ENCODE assay signal across 23 cellular contexts in genomic region chr13:113402471-113403254, GRCh38. TPM values are rescaled to one million over a fixed set of nuclear protein-coding genes. Genes with fewer than 3 reads are reported as not detected.
DNase-seq lines count a peak whose midpoint lies in the region; ATAC-seq, FAIRE-seq and TF ChIP-seq lines count a peak whose summit lies in the region.
"Had no signal": no experiment of that assay in that cellular context is flagged by ENCODE, and none has a peak within 500 bp of the region (broad histone marks: within the 10 kb centered on the region; RNA-seq: fewer than 3 reads in every experiment).

No MANE protein-coding gene starts in this region.

- H3K23me2 ChIP-seq in H1 (ENCODE audit: low read depth, low read length), result no peaks in the 10 kb centered on the region

- H2BK5ac ChIP-seq in H1 (ENCODE audit: low read depth, low read length), result no peak overlapping the region

- POLR2A ChIA-PET in H1 (lab: Charles Lee; ENCODE audit: partially characterized antibody), result interaction anchor here (0.9 to 1.7 kb wide), 4 partner anchors 10 to 70 kb away, joined by 3 to 7 read pairs (median 3); no protein-coding TSS in a partner anchor
- POLR2A ChIA-PET in CD8-positive, alpha-beta T cell (lab: Charles Lee), result no interaction called here

- FAIRE-seq in H1 (lab: Jason Lieb, UNC), result no peak
- FAIRE-seq: bronchial epithelial cell, K562 had no signal

- H3K27me3 ChIP-seq in cardiac muscle cell (no peaks in the 10 kb centered on the region), H1 (replicated peaks in 1 of 4; ENCODE audit: control insufficient read depth in 3 of 4, extremely low read depth in 1 of 4, insufficient read depth in 3 of 4, low read length in 3 of 4) (no peaks in the 10 kb centered on the region)
- no peaks in the 10 kb centered on the region for H3K27me3 ChIP-seq in CD8-positive, alpha-beta T cell (ENCODE audit: insufficient read depth, low read length)
- H3K27me3 ChIP-seq: MG63 had no signal

- H3K56ac ChIP-seq in H1 (replicated peaks; ENCODE audit: insufficient read length, low read depth, low read length), result no peak overlapping the region

- no peaks in the 10 kb centered on the region for H3K36me3 ChIP-seq in cardiac muscle cell
- H3K36me3 ChIP-seq in H1 (ENCODE audit: control insufficient read depth in 2 of 4, insufficient read depth in 4 of 4, low read length in 3 of 4), result no peaks in the 10 kb centered on the region
- H3K36me3 ChIP-seq in CD8-positive, alpha-beta T cell (ENCODE audit: insufficient read depth, low read length), result no peaks in the 10 kb centered on the region
- H3K36me3 ChIP-seq: MG63 had no signal

- H3K4me1 Mint-ChIP-seq in CD8-positive, alpha-beta T cell (ENCODE audit: low read depth), result no peaks in the 10 kb centered on the region
- H3K4me1 Mint-ChIP-seq: immature natural killer cell had no signal

- H2AK5ac ChIP-seq in H1 (ENCODE audit: low read depth, low read length), result no peak overlapping the region

- intact Hi-C loops in Right ventricle myocardium inferior (cut with DNase I), result no loop called here
- intact Hi-C loops in CD8-positive, alpha-beta T cell (cut with DNase I, micrococcal nuclease), result no loop called here

- no peak overlapping the region for H3K27ac Mint-ChIP-seq in CD8-positive, alpha-beta T cell
- H3K27ac Mint-ChIP-seq: activated B cell treated with CpG ODN at 0.5 μM for 24 hours; activated CD8-positive, alpha-beta T cell treated with anti-CD3 and anti-CD28 coated beads for 36 hours; dendritic cell treated with granulocyte-macrophage colony-stimulating factor and Interleukin-4, amounts not matched to agents 40 ng/mL and 50 ng/mL, for 4 days; immature natural killer cell had no signal

- ATAC-seq in Right ventricle myocardium inferior, result no peak
- no peak for ATAC-seq in HG03354 (IDR thresholded peaks at IDR 0.05; ENCODE audit: poor library complexity, severe bottlenecking, unreplicated experiment)
- ATAC-seq in HG03342 (IDR thresholded peaks at IDR 0.05; ENCODE audit: unreplicated experiment), result no peak
- ATAC-seq in CD8-positive, alpha-beta T cell, result no peak
- ATAC-seq: activated CD8-positive, alpha-beta T cell treated with anti-CD3 and anti-CD28 coated beads for 36 hours; K562 had no signal

- no peaks in the 10 kb centered on the region for H3K79me1 ChIP-seq in H1 (ENCODE audit: low read depth, low read length)

- H3K79me2 ChIP-seq in H1 (ENCODE audit: control insufficient read depth in 1 of 2, insufficient read depth in 2 of 2, low read length in 2 of 2), result no peaks in the 10 kb centered on the region

- TF ChIP-seq CTCF in cardiac muscle cell (IDR thresholded peaks at IDR 0.05; ENCODE audit: low read depth, low read length) (no peak), H1 (IDR thresholded peaks at IDR 0.05; ENCODE audit: control extremely low read depth in 1 of 3, insufficient read depth in 1 of 3, low read depth in 1 of 3, low read length in 3 of 3) (peak in 1 of 3 experiments; percentile 13; a peak in 1 of 4 replicates)
- no peak for TF ChIP-seq CTCF in CD8-positive, alpha-beta T cell (IDR thresholded peaks at IDR 0.05)

- H3K27ac ChIP-seq in cardiac muscle cell (peak overlapping the region; percentile 91), H1 (ENCODE audit: low read depth, low read length) (no peak overlapping the region)
- H3K27ac ChIP-seq in CD8-positive, alpha-beta T cell (ENCODE audit: low read depth, low read length), result no peak overlapping the region
- H3K27ac ChIP-seq: C4-2B had no signal

- no peaks in the 10 kb centered on the region for H3K27me3 Mint-ChIP-seq in CD8-positive, alpha-beta T cell (ENCODE audit: low read depth)
- H3K27me3 Mint-ChIP-seq: activated CD8-positive, alpha-beta T cell treated with anti-CD3 and anti-CD28 coated beads for 36 hours had no signal

- H2BK12ac ChIP-seq in H1 (ENCODE audit: low read depth, low read length), result no peak overlapping the region

- no peak overlapping the region for H2BK120ac ChIP-seq in H1 (replicated peaks; ENCODE audit: low read depth, low read length)

- DNase-seq in cardiac muscle cell (ENCODE audit: low read depth in 1 of 2, low spot score in 1 of 2), result no peak
- DNase-seq in Right ventricle myocardium inferior (ENCODE audit: missing footprints), result no peak
- no peak for DNase-seq in H1 (ENCODE audit: low read depth in 1 of 2, low spot score in 2 of 2)
- DNase-seq in mesenteric fat pad (ENCODE audit: low spot score), result peak; percentile 87
- no peak for DNase-seq in MV-4-11 (lab: John Stamatoyannopoulos, UW)
- DNase-seq in CD8-positive, alpha-beta T cell, result no peak
- DNase-seq: ACHN; activated B cell treated with CpG ODN at 0.5 μM for 24 hours; activated CD8-positive, alpha-beta T cell treated with anti-CD3 and anti-CD28 coated beads for 36 hours; activated naive CD4-positive, alpha-beta T cell; EL; GOT3; immature natural killer cell; MG63; NCI-H526 treated with DMSO at 0.1 percent for 48 hours; T-helper 9 cell; trophoblast cell had no signal

- H4K20me1 ChIP-seq in H1 (replicated peaks in 1 of 2; ENCODE audit: control insufficient read depth in 1 of 2, insufficient read depth in 2 of 2, low read length in 2 of 2), result no peaks in the 10 kb centered on the region

- H3K23ac ChIP-seq in H1 (ENCODE audit: insufficient read length), result no peak overlapping the region

- H3K4me3 ChIP-seq in cardiac muscle cell (no peak overlapping the region), H1 (ENCODE audit: extremely low read depth in 1 of 4, insufficient read depth in 2 of 4, low read depth in 3 of 4, low read length in 4 of 4) (no peak overlapping the region)
- H3K4me3 ChIP-seq in CD8-positive, alpha-beta T cell (ENCODE audit: low read depth, low read length), result no peak overlapping the region
- H3K4me3 ChIP-seq: K562, MG63 had no signal

- H3K36me3 Mint-ChIP-seq in CD8-positive, alpha-beta T cell, result no peaks in the 10 kb centered on the region
- H3K36me3 Mint-ChIP-seq: immature natural killer cell had no signal

- no peak overlapping the region for H4K91ac ChIP-seq in H1 (replicated peaks; ENCODE audit: insufficient read length, low read length)

- H2AFZ ChIP-seq in H1 (ENCODE audit: low read length), result no peak overlapping the region

- peak overlapping the region; percentile 35 for H4K8ac ChIP-seq in H1 (ENCODE audit: extremely low read depth, insufficient read depth, low read length)

- H3K18ac ChIP-seq in H1 (ENCODE audit: extremely low read depth, low read length), result peak overlapping the region; percentile 71; the same call in 1 of the 2 replicates

- H2BK20ac ChIP-seq in H1 (ENCODE audit: low read length), result no peak overlapping the region

- H3K4ac ChIP-seq in H1 (replicated peaks; ENCODE audit: insufficient read length, low read depth, low read length), result no peak overlapping the region

- H3K14ac ChIP-seq in H1 (ENCODE audit: insufficient read length), result no peak overlapping the region

- CTCF ChIA-PET in H1 (lab: Charles Lee; ENCODE audit: partially characterized antibody), result interaction anchor here (0.6 to 1.4 kb wide), 14 partner anchors 8 to 399 kb away, joined by 3 to 6 read pairs (median 4); no protein-coding TSS in a partner anchor
- CTCF ChIA-PET in CD8-positive, alpha-beta T cell (lab: Charles Lee), result no interaction called here

- no peak for TF ChIP-seq EP300 in H1 (IDR thresholded peaks at IDR 0.05; ENCODE audit: borderline replicate concordance in 1 of 2, low read depth in 2 of 2, low read length in 2 of 2)

- WGBS in H1 (ENCODE audit: extremely low coverage in 1 of 2, insufficient coverage in 1 of 2, insufficient read length in 1 of 2, insufficient replicate concordance in 2 of 2, low coverage in 1 of 2, low lambda C conversion rate in 2 of 2, missing lambda C conversion rate in 1 of 2), 2 experiments, result 82% methylated on average over 33 of the region's 33 CpGs; no CpG with 5 or more reads in 1 of the 2 experiments

- H4K5ac ChIP-seq in H1 (ENCODE audit: insufficient read length, low read depth, low read length), result no peak overlapping the region

- H3K9me3 Mint-ChIP-seq in CD8-positive, alpha-beta T cell, result no peaks in the 10 kb centered on the region
- H3K9me3 Mint-ChIP-seq: activated B cell treated with CpG ODN at 0.5 μM for 24 hours; activated CD8-positive, alpha-beta T cell treated with anti-CD3 and anti-CD28 coated beads for 36 hours; dendritic cell treated with granulocyte-macrophage colony-stimulating factor and Interleukin-4, amounts not matched to agents 40 ng/mL and 50 ng/mL, for 4 days; immature natural killer cell had no signal

- H3K4me1 ChIP-seq in cardiac muscle cell (ENCODE audit: low read depth) (peaks cover 44% of the 10 kb centered on the region), H1 (replicated peaks in 1 of 4; ENCODE audit: control insufficient read depth in 3 of 4, insufficient read depth in 4 of 4, low read length in 3 of 4) (peaks cover 0 to 11% (median 6%) of the 10 kb centered on the region in 4 experiments; a peak in 6 of 7 replicates)
- no peaks in the 10 kb centered on the region for H3K4me1 ChIP-seq in CD8-positive, alpha-beta T cell (ENCODE audit: insufficient read depth, low read length)

- H2BK15ac ChIP-seq in H1 (ENCODE audit: low read length), result no peak overlapping the region

- H3K4me3 Mint-ChIP-seq in CD8-positive, alpha-beta T cell, result no peak overlapping the region
- H3K4me3 Mint-ChIP-seq: activated B cell treated with CpG ODN at 0.5 μM for 24 hours; activated CD8-positive, alpha-beta T cell treated with anti-CD3 and anti-CD28 coated beads for 36 hours; dendritic cell treated with granulocyte-macrophage colony-stimulating factor and Interleukin-4, amounts not matched to agents 40 ng/mL and 50 ng/mL, for 4 days; immature natural killer cell had no signal

- TF ChIP-seq POLR2A in H1 (IDR thresholded peaks at IDR 0.05; ENCODE audit: control extremely low read depth in 1 of 2, low read depth in 2 of 2, low read length in 2 of 2), result no peak

- H3K9me3 ChIP-seq in cardiac muscle cell (ENCODE audit: low read depth) (no peaks in the 10 kb centered on the region), H1 (ENCODE audit: insufficient read depth in 2 of 2, low read depth in 1 of 2, low read length in 1 of 2) (no peaks in the 10 kb centered on the region)
- no peaks in the 10 kb centered on the region for H3K9me3 ChIP-seq in CD8-positive, alpha-beta T cell (ENCODE audit: low read length)
- H3K9me3 ChIP-seq: MG63 had no signal

- no peak overlapping the region for H3K9ac ChIP-seq in H1 (replicated peaks in 1 of 4; ENCODE audit: extremely low read depth in 1 of 4, low read depth in 3 of 4, low read length in 3 of 4)

- no peak overlapping the region for H3K4me2 ChIP-seq in H1 (ENCODE audit: insufficient read depth in 1 of 2, low read depth in 2 of 2, low read length in 2 of 2)

- peak; percentile 4 to 17; a peak in 1 of 4 replicates for TF ChIP-seq RAD21 in H1 (IDR thresholded peaks at IDR 0.05 in 1 of 2, conservative IDR thresholded peaks at IDR 0.05 in 1 of 2; ENCODE audit: low read depth in 2 of 2, low read length in 2 of 2)

RNA-seq across cellular contexts. Expression of gene GRTP1, which starts 38.7 kb away (rescaled TPM):
- 18.2 and 24.9 TPM in 2 replicates for total RNA-seq in cardiac muscle cell
- polyA plus RNA-seq in cardiac muscle cell, result 20.1 and 31.6 TPM in 2 replicates
- 1.5 TPM for total RNA-seq in Right ventricle myocardium inferior
- total RNA-seq in H1 (2021; fragmentation: NEBNext Ultra II Directional; extraction: Animal tissue kit (Norgen Biotek cat#: 25700)), result 52.0 and 54.3 TPM in 2 replicates
- 34.7 and 47.5 TPM in 2 replicates for polyA plus RNA-seq in H1 (2011; rRNA removed)
- 42.5 TPM for polyA plus RNA-seq in H1 (2011; cell fraction: cytosol; rRNA removed)
- polyA plus RNA-seq in H1 (2011; cell fraction: nucleus; rRNA removed), result 44.3 TPM
- 42.4 to 45.7 TPM (median 42.7 TPM) in 4 replicates for polyA plus RNA-seq in H1 (2012, experiment 1 of 2)
- 43.5 TPM for polyA plus RNA-seq in H1 (2012, experiment 2 of 2)
- 29.8 TPM for polyA plus RNA-seq in H1 (2013, experiment 1 of 2)
- polyA plus RNA-seq in H1 (2013, experiment 2 of 2), result 25.9 TPM
- 15.8 and 16.3 TPM in 2 replicates for polyA minus RNA-seq in H1 (2011; rRNA and poly(A)+ RNA removed)
- polyA minus RNA-seq in H1 (2011; cell fraction: cytosol; rRNA and poly(A)+ RNA removed), result 33.6 TPM
- polyA minus RNA-seq in H1 (2011; cell fraction: nucleus; rRNA and poly(A)+ RNA removed), result 39.4 TPM
- total RNA-seq in mesenteric fat pad, result 3.1 TPM
- not detected for total RNA-seq in CD8-positive, alpha-beta T cell
- total RNA-seq: activated B cell treated with CpG ODN at 0.5 μM for 24 hours; activated CD8-positive, alpha-beta T cell treated with anti-CD3 and anti-CD28 coated beads for 36 hours had no signal

RNA-seq across cellular contexts. Expression of gene ADPRHL1, which starts 50.6 kb away (rescaled TPM):
- total RNA-seq in cardiac muscle cell (112 and 118 TPM in 2 replicates), Right ventricle myocardium inferior (468 TPM), mesenteric fat pad (2.1 TPM)
- polyA plus RNA-seq in cardiac muscle cell (77.3 and 78.2 TPM in 2 replicates), H1 (2011; rRNA removed) (0.74 and 1.3 TPM in 2 replicates)
- 1.7 and 2.0 TPM in 2 replicates for total RNA-seq in H1 (2021; fragmentation: NEBNext Ultra II Directional; extraction: Animal tissue kit (Norgen Biotek cat#: 25700))
- polyA plus RNA-seq in H1 (2011; cell fraction: cytosol; rRNA removed), result 1.0 TPM
- polyA plus RNA-seq in H1 (2011; cell fraction: nucleus; rRNA removed), result 1.5 TPM
- 0.77 to 1.4 TPM (median 1.2 TPM) in 4 replicates for polyA plus RNA-seq in H1 (2012, experiment 1 of 2)
- 0.49 TPM for polyA plus RNA-seq in H1 (2012, experiment 2 of 2)
- polyA plus RNA-seq in H1 (2013, experiment 1 of 2), result 0.75 TPM
- 0.52 TPM for polyA plus RNA-seq in H1 (2013, experiment 2 of 2)
- polyA minus RNA-seq in H1 (2011; rRNA and poly(A)+ RNA removed), result 0.34 and 0.76 TPM in 2 replicates
- polyA minus RNA-seq in H1 (2011; cell fraction: cytosol; rRNA and poly(A)+ RNA removed), result not detected
- 1.6 TPM for polyA minus RNA-seq in H1 (2011; cell fraction: nucleus; rRNA and poly(A)+ RNA removed)
- under 1 TPM; 0.27 to 0.28 TPM for total RNA-seq in CD8-positive, alpha-beta T cell

Comparison
In these comparisons a context has a peak if more than half of its experiments do, and no peak if none do; other contexts are left out.
1. RNA of gene ADPRHL1, which starts 50.6 kb away (total RNA-seq): 468 TPM in Right ventricle myocardium inferior (single experiment) and 112 to 118 TPM in cardiac muscle cell; 2.1 TPM in mesenteric fat pad (single experiment), 1.7 to 2.0 TPM in H1 and 0.27 to 0.28 TPM in CD8-positive, alpha-beta T cell; every median in the first group is over 10 times any median in the second.